Comparison of ENCODE assay signal across 8 cellular contexts in genomic region chr5:175059687-175060194, GRCh38.
DNase-seq lines count a peak whose midpoint lies in the region; ATAC-seq and TF ChIP-seq lines count a peak whose summit lies in the region.

No MANE protein-coding gene starts in this region.

- BruUV-seq in MCF 10A (replicated peaks; lab: Mats Ljungman, UMichigan) (no TSS peak), Calu3 (replicated peaks; lab: Mats Ljungman, UMichigan) (no TSS peak)

- CTCF ChIA-PET in MCF 10A (lab: Yijun Ruan, JAX) (interaction anchor here (0.5 to 0.8 kb wide), 3 partner anchors 11 to 492 kb away, joined by 3 to 4 read pairs (median 4); no protein-coding TSS in a partner anchor), Calu3 (lab: Charles Lee) (no interaction called here)
- CTCF ChIA-PET in activated CD4-positive, alpha-beta memory T cell treated with anti-CD3 and anti-CD28 coated beads for 36 hours (lab: Charles Lee), result no interaction called here

- H3K4me1 Mint-ChIP-seq in MCF 10A (ENCODE audit: insufficient read depth, unreplicated experiment), result no peaks in the 10 kb centered on the region
- H3K4me1 Mint-ChIP-seq in activated CD4-positive, alpha-beta memory T cell treated with anti-CD3 and anti-CD28 coated beads for 36 hours (ENCODE audit: low read depth), result peaks cover 17% of the 10 kb centered on the region
- H3K4me1 Mint-ChIP-seq in CD14-positive monocyte, result no peaks in the 10 kb centered on the region
- H3K4me1 Mint-ChIP-seq in Calu3 (ENCODE audit: low read depth, unreplicated experiment), result no peaks in the 10 kb centered on the region

- intact Hi-C loops in breast epithelium (cut with DNase I; ENCODE audit: low total_unique reads), result no loop called here
- intact Hi-C loops in MCF 10A (cut with micrococcal nuclease), result no loop called here
- intact Hi-C loops in activated CD4-positive, alpha-beta memory T cell treated with anti-CD3 and anti-CD28 coated beads for 36 hours (cut with micrococcal nuclease), result loop anchor here (2.0 to 10.0 kb wide), 3 partner anchors 15 to 405 kb away; no protein-coding TSS in a partner anchor
- intact Hi-C loops in right cardiac atrium (cut with DNase I), result no loop called here
- intact Hi-C loops in thyroid gland (cut with DNase I), result no loop called here
- intact Hi-C loops in CD14-positive monocyte (cut with micrococcal nuclease), result no loop called here
- intact Hi-C loops in Calu3 (cut with micrococcal nuclease; ENCODE audit: unreplicated experiment), result no loop called here

- H3K27ac Mint-ChIP-seq in MCF 10A (ENCODE audit: low read depth, unreplicated experiment) (no peak overlapping the region), CD14-positive monocyte (no peak overlapping the region), Calu3 (ENCODE audit: unreplicated experiment) (no peak overlapping the region)
- H3K27ac Mint-ChIP-seq in activated CD4-positive, alpha-beta memory T cell treated with anti-CD3 and anti-CD28 coated beads for 36 hours, result peak overlapping the region; percentile 28

- no peak for DNase-seq in breast epithelium (ENCODE audit: low spot score in 2 of 2)
- DNase-seq in MCF 10A (ENCODE audit: unreplicated experiment), result no peak
- peak; percentile 70 for DNase-seq in activated CD4-positive, alpha-beta memory T cell treated with anti-CD3 and anti-CD28 coated beads for 36 hours
- DNase-seq in right cardiac atrium, result peak; percentile 47 to 74 (median 62)
- no peak for DNase-seq in thyroid gland
- no peak for DNase-seq in CD14-positive monocyte (ENCODE audit: low spot score)
- DNase-seq in Calu3, result no peak

- TF ChIP-seq CTCF in breast epithelium (IDR thresholded peaks at IDR 0.05) (no peak), MCF 10A (IDR thresholded peaks at IDR 0.05; ENCODE audit: unreplicated experiment) (no peak), thyroid gland (IDR thresholded peaks at IDR 0.05) (no peak), CD14-positive monocyte (IDR thresholded peaks at IDR 0.05) (no peak), Calu3 (IDR thresholded peaks at IDR 0.05; ENCODE audit: unreplicated experiment) (no peak)

- H3K9me3 ChIP-seq in breast epithelium, result no peaks in the 10 kb centered on the region
- H3K9me3 ChIP-seq in right cardiac atrium (ENCODE audit: control insufficient read depth, low read length), result no peaks in the 10 kb centered on the region
- no peaks in the 10 kb centered on the region for H3K9me3 ChIP-seq in skeletal muscle tissue (ENCODE audit: control insufficient read depth in 3 of 3, low read length in 3 of 3)
- no peaks in the 10 kb centered on the region for H3K9me3 ChIP-seq in thyroid gland

- H3K9ac ChIP-seq in skeletal muscle tissue (ENCODE audit: low read depth in 1 of 3, low read length in 3 of 3), result no peak overlapping the region

- TF ChIP-seq POLR2A in breast epithelium (IDR thresholded peaks at IDR 0.05), result no peak
- TF ChIP-seq POLR2A in thyroid gland (IDR thresholded peaks at IDR 0.05), result no peak

- H3K36me3 Mint-ChIP-seq in MCF 10A (ENCODE audit: insufficient read depth, unreplicated experiment) (no peaks in the 10 kb centered on the region), CD14-positive monocyte (no peaks in the 10 kb centered on the region), Calu3 (ENCODE audit: insufficient read depth, unreplicated experiment) (no peaks in the 10 kb centered on the region)
- no peaks in the 10 kb centered on the region for H3K36me3 Mint-ChIP-seq in activated CD4-positive, alpha-beta memory T cell treated with anti-CD3 and anti-CD28 coated beads for 36 hours

- H3K4me3 Mint-ChIP-seq in MCF 10A (ENCODE audit: unreplicated experiment) (no peak overlapping the region), CD14-positive monocyte (peak overlapping the region in 1 of 2 donors; percentile 64), Calu3 (ENCODE audit: low read depth, unreplicated experiment) (no peak overlapping the region)
- H3K4me3 Mint-ChIP-seq in activated CD4-positive, alpha-beta memory T cell treated with anti-CD3 and anti-CD28 coated beads for 36 hours, result peak overlapping the region; percentile 52

- peak; percentile 61 to 62 for ATAC-seq in right cardiac atrium

- H3K27me3 Mint-ChIP-seq in MCF 10A (ENCODE audit: insufficient read depth, unreplicated experiment) (peaks cover 34% of the 10 kb centered on the region), CD14-positive monocyte (ENCODE audit: low read depth in 3 of 3) (peaks cover 10 to 25% (median 12%) of the 10 kb centered on the region in 3 donors), Calu3 (ENCODE audit: unreplicated experiment) (no peaks in the 10 kb centered on the region)
- no peaks in the 10 kb centered on the region for H3K27me3 Mint-ChIP-seq in activated CD4-positive, alpha-beta memory T cell treated with anti-CD3 and anti-CD28 coated beads for 36 hours

- H3K9me3 Mint-ChIP-seq in MCF 10A (ENCODE audit: unreplicated experiment) (no peaks in the 10 kb centered on the region), CD14-positive monocyte (no peaks in the 10 kb centered on the region), Calu3 (ENCODE audit: low read depth, unreplicated experiment) (peaks cover 17% of the 10 kb centered on the region)
- no peaks in the 10 kb centered on the region for H3K9me3 Mint-ChIP-seq in activated CD4-positive, alpha-beta memory T cell treated with anti-CD3 and anti-CD28 coated beads for 36 hours

- POLR2A ChIA-PET in MCF 10A (lab: Yijun Ruan, JAX), result no interaction called here
- POLR2A ChIA-PET in activated CD4-positive, alpha-beta memory T cell treated with anti-CD3 and anti-CD28 coated beads for 36 hours (lab: Charles Lee), result no interaction called here

- H3K36me3 ChIP-seq in breast epithelium (no peaks in the 10 kb centered on the region), skeletal muscle tissue (ENCODE audit: control insufficient read depth in 3 of 3, insufficient read depth in 3 of 3, low read length in 3 of 3) (no peaks in the 10 kb centered on the region), thyroid gland (no peaks in the 10 kb centered on the region)

- H3K27me3 ChIP-seq in breast epithelium, result peaks cover 0 to 6% of the 10 kb centered on the region in 2 donors
- H3K27me3 ChIP-seq in right cardiac atrium (ENCODE audit: control insufficient read depth, insufficient read depth), result no peaks in the 10 kb centered on the region
- no peaks in the 10 kb centered on the region for H3K27me3 ChIP-seq in skeletal muscle tissue (ENCODE audit: control insufficient read depth in 3 of 3, insufficient read depth in 3 of 3, low read length in 3 of 3)
- no peaks in the 10 kb centered on the region for H3K27me3 ChIP-seq in thyroid gland

- H3K4me1 ChIP-seq in breast epithelium, result no peaks in the 10 kb centered on the region
- no peaks in the 10 kb centered on the region for H3K4me1 ChIP-seq in right cardiac atrium (ENCODE audit: control insufficient read depth, insufficient read depth, low read length)
- no peaks in the 10 kb centered on the region for H3K4me1 ChIP-seq in skeletal muscle tissue (ENCODE audit: control insufficient read depth in 3 of 3, insufficient read depth in 3 of 3, low read length in 3 of 3)
- no peaks in the 10 kb centered on the region for H3K4me1 ChIP-seq in thyroid gland

- H3K27ac ChIP-seq in breast epithelium, result no peak overlapping the region
- H3K27ac ChIP-seq in right cardiac atrium (ENCODE audit: low read length), result no peak overlapping the region
- no peak overlapping the region for H3K27ac ChIP-seq in skeletal muscle tissue (ENCODE audit: low read depth, low read length)
- no peak overlapping the region for H3K27ac ChIP-seq in thyroid gland

- WGBS in right cardiac atrium, result 3% methylated on average over 22 of the region's 22 CpGs
- WGBS in thyroid gland, 2 donors, result 15% methylated on average over 11 to 22 of the region's 22 CpGs

- H3K4me3 ChIP-seq in breast epithelium, result peak overlapping the region in 2 of 3 donors; percentile 13 to 40
- peak overlapping the region; percentile 10 for H3K4me3 ChIP-seq in right cardiac atrium (ENCODE audit: low read length)
- H3K4me3 ChIP-seq in skeletal muscle tissue (ENCODE audit: low read length in 3 of 3), result peak overlapping the region in 2 of 3 donors; percentile 40 to 45
- H3K4me3 ChIP-seq in thyroid gland (replicated peaks in 1 of 3), result no peak overlapping the region

Comparison
In these comparisons a context has a peak if more than half of its experiments do, and no peak if none do; other contexts are left out.
1. DNase-seq: peak in activated CD4-positive, alpha-beta memory T cell treated with anti-CD3 and anti-CD28 coated beads for 36 hours (single experiment) and right cardiac atrium (3 of 3); none in breast epithelium (0 of 2), MCF 10A (single experiment), thyroid gland (0 of 2), CD14-positive monocyte (single experiment) and Calu3 (single experiment).
2. H3K4me3 ChIP-seq: peak in breast epithelium (2 of 3), right cardiac atrium (single experiment) and skeletal muscle tissue (2 of 3); none in thyroid gland (0 of 3).